In the genomic region with DNA sequence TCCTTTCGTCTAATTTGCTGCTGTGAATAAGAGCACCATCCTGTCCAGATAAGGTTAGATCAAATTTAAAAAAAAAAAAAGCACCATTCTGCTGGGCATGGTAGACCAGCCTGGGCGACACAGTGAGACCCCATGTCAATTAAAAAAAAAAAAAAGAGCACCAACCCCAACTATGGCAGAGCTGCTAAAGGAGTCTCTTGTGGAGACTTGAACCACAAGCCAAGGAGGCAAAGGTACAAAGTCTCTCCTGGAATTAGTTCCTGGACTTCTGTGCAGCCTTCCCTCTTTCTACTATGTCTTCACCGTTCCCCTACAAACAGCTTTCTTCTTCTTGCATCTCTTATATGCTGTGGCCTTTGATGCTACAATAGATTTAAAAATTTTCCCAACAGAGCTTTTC, we compare ENCODE assay signal across 10 cellular contexts. TPM values are rescaled to one million over a fixed set of nuclear protein-coding genes. Genes with fewer than 3 reads are reported as not detected.
DNase-seq lines count a peak whose midpoint lies in the region; ATAC-seq, FAIRE-seq and TF ChIP-seq lines count a peak whose summit lies in the region.
"Had no signal": no experiment of that assay in that cellular context is flagged by ENCODE, and none has a peak within 500 bp of the region (broad histone marks: within the 10 kb centered on the region; RNA-seq: fewer than 3 reads in every experiment).

No MANE protein-coding gene starts in this region.

- TF ChIP-seq CTCF in BJ (IDR thresholded peaks at IDR 0.05; ENCODE audit: insufficient read depth, low read depth, low read length) (no peak), Loucy (conservative IDR thresholded peaks at IDR 0.05; ENCODE audit: low read length) (no peak), dorsolateral prefrontal cortex (IDR thresholded peaks at IDR 0.05 in 54 of 56, conservative IDR thresholded peaks at IDR 0.05 in 2 of 56; ENCODE audit: low read depth in 1 of 56, partially characterized antibody in 56 of 56) (no peak), nephron (IDR thresholded peaks at IDR 0.05; ENCODE audit: unreplicated experiment in 3 of 3) (no peak)

- H3K4me1 ChIP-seq in Loucy (ENCODE audit: insufficient read depth, low read length, poor library complexity, severe bottlenecking): peaks cover 41% of the 10 kb centered on the region

- ATAC-seq in HG02571 (IDR thresholded peaks at IDR 0.05; ENCODE audit: unreplicated experiment): no peak

- FAIRE-seq in GM12891 (lab: Jason Lieb, UNC): no peak
- FAIRE-seq: GM18507 had no signal

- H3K27me3 ChIP-seq in BJ (ENCODE audit: control insufficient read depth, insufficient read depth, low read length): no peaks in the 10 kb centered on the region
- no peaks in the 10 kb centered on the region for H3K27me3 ChIP-seq in Loucy (ENCODE audit: insufficient read depth, low read length, poor library complexity, severe bottlenecking)
- no peaks in the 10 kb centered on the region for H3K27me3 ChIP-seq in dorsolateral prefrontal cortex

- H3K9me3 ChIP-seq in Loucy (ENCODE audit: insufficient read depth, low read depth, low read length): no peaks in the 10 kb centered on the region

- H3K79me2 ChIP-seq in Loucy (ENCODE audit: insufficient read depth, low read length): peaks cover 60% of the 10 kb centered on the region

- no peaks in the 10 kb centered on the region for H3F3A ChIP-seq in Loucy (ENCODE audit: low read depth)

- CTCF ChIA-PET in BJ (lab: Yijun Ruan, JAX): interaction anchor here (0.7 kb wide), 1 partner anchor 85 kb away, joined by 3 read pairs; no protein-coding TSS in a partner anchor

- H3K9me2 ChIP-seq in Loucy (replicated peaks; ENCODE audit: low read depth, low read length): no peaks in the 10 kb centered on the region

- peak overlapping the region; percentile 93 to 99 (median 96) for H3K4me3 Mint-ChIP-seq in nephron

- H3K9ac ChIP-seq in Loucy (ENCODE audit: low read depth, low read length, poor library complexity, severe bottlenecking): peak overlapping the region; percentile 88

- no peaks in the 10 kb centered on the region for H3K36me3 ChIP-seq in BJ (ENCODE audit: control insufficient read depth, insufficient read depth, low read length)
- H3K36me3 ChIP-seq in Loucy (ENCODE audit: insufficient read depth, low read length): no peaks in the 10 kb centered on the region

- no peak overlapping the region for H2AFZ ChIP-seq in Loucy (ENCODE audit: low read length)

- POLR2A ChIA-PET in BJ (lab: Charles Lee): no interaction called here

- no peaks in the 10 kb centered on the region for H3K27me3 Mint-ChIP-seq in nephron (ENCODE audit: low read depth)

- no peak for TF ChIP-seq POLR2A in GM12891 (IDR thresholded peaks at IDR 0.05; ENCODE audit: low read depth, low read length)

- H3K4me1 Mint-ChIP-seq in nephron: peaks cover 27% of the 10 kb centered on the region

- H3K4me3 ChIP-seq in BJ (ENCODE audit: low read depth, low read length): peak overlapping the region; percentile 55
- H3K4me3 ChIP-seq in Loucy (ENCODE audit: low read length, poor library complexity, severe bottlenecking): peak overlapping the region; percentile 90
- peak overlapping the region in 58 of 59 donors; percentile 71 to 100 (median 94) for H3K4me3 ChIP-seq in dorsolateral prefrontal cortex

- peak overlapping the region; percentile 93 to 98 (median 93) for H3K27ac Mint-ChIP-seq in nephron

- peak overlapping the region; percentile 77 for H3K4me2 ChIP-seq in Loucy (ENCODE audit: low read depth, low read length, poor library complexity, severe bottlenecking)

- H3K27ac ChIP-seq in dorsolateral prefrontal cortex: peak overlapping the region in 19 of 59 donors; percentile 29 to 97 (median 94)

- H3K9me3 Mint-ChIP-seq in nephron: no peaks in the 10 kb centered on the region

- DNase-seq in BJ (ENCODE audit: low read depth): no peak
- no peak for DNase-seq in dorsolateral prefrontal cortex
- DNase-seq in 8988T: no peak
- no peak for DNase-seq in GM12891 (ENCODE audit: insufficient read length, low spot score)
- DNase-seq in HCEC 1CT: no peak
- DNase-seq: activated gamma-delta T cell treated with Interleukin-2 at 50 U/mL for 16 hours had no signal

- peaks cover 10% of the 10 kb centered on the region for H4K20me1 ChIP-seq in Loucy (ENCODE audit: insufficient read depth, low read length, poor library complexity, severe bottlenecking)

- intact Hi-C loops in dorsolateral prefrontal cortex (cut with DNase I): loop anchor here (2.0 to 10.0 kb wide), 4 partner anchors 70 to 148 kb away; partner anchors contain the start of genes NUCB2 (in 2 of the 2), NCR3LG1 (in 1 of the 2) and RPS13 (in 1 of the 2)

- H3K36me3 Mint-ChIP-seq in nephron (ENCODE audit: low read depth): peaks cover 20% of the 10 kb centered on the region

TF ChIP-seq in GM12891, 5 proteins besides CTCF, POLR2A, EP300 and RAD21:
- TF ChIP-seq PAX5 (IDR thresholded peaks at IDR 0.05; ENCODE audit: insufficient read depth, low read length, severe bottlenecking) (no peak), SPI1 (IDR thresholded peaks at IDR 0.05; ENCODE audit: low read depth, low read length) (no peak), POLR2AphosphoS5 (IDR thresholded peaks at IDR 0.05; ENCODE audit: low read depth, low read length) (no peak), POU2F2 (IDR thresholded peaks at IDR 0.05; ENCODE audit: low read depth, low read length) (no peak), TAF1 (IDR thresholded peaks at IDR 0.05; ENCODE audit: low read depth, low read length) (no peak)

RNA-seq across cellular contexts. Expression of gene PIK3C2A, which starts 1.3 kb away (rescaled TPM):
- polyA plus RNA-seq in BJ (2011; rRNA removed): 13.2 and 29.0 TPM in 2 replicates
- polyA minus RNA-seq in BJ (2011; rRNA and poly(A)+ RNA removed): 12.9 and 13.2 TPM in 2 replicates
- total RNA-seq in dorsolateral prefrontal cortex: 100 to 1,000 TPM in 2 of 120 experiments, 10 to 100 TPM in 118; 48.9 to 110 (median 68.0) TPM
- polyA plus RNA-seq in GM12891 (2012; ENCODE audit: low read depth, missing spikeins): 3.7 TPM
